In the genomic region with DNA sequence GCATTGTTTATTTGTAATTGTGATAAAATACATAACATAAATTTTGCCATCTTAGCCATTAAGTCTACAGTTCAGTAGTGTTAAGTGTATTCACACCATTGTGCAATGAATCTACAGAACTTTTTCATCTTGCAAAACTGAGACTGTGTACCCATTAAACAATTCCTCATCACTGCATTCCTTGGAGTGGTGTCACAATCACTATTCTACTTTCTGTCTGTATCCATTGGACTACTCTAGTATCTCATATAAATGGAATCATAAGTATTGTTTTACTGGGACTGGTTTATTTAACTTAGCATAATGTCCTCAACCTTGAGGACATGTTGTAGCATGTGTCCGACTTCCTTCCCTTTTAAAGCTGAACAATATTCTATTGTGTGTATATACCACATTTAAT, we compare ENCODE assay signal across 1 cellular context.
TF ChIP-seq lines count a peak whose summit lies in the region.

No MANE protein-coding gene starts in this region.

TF ChIP-seq in HepG2, 621 proteins besides CTCF, POLR2A, EP300 and RAD21:
- TF ChIP-seq ZNF776 (CRISPR knock-in tag; IDR thresholded peaks at IDR 0.05) = no peak
- peak; percentile 28; the same call in 1 of the 2 replicates for TF ChIP-seq CEBPB (IDR thresholded peaks at IDR 0.05; ENCODE audit: borderline replicate concordance, low read depth, low read length)
